18 cellular contexts compared by ENCODE assay signal in genomic region chr15:64143276-64143675, GRCh38. TPM values are rescaled to one million over a fixed set of nuclear protein-coding genes. Genes with fewer than 3 reads are reported as not detected.
"Had no signal": no experiment of that assay in that cellular context is flagged by ENCODE, and none has a peak within 500 bp of the region (broad histone marks: within the 10 kb centered on the region; RNA-seq: fewer than 3 reads in every experiment).

No MANE protein-coding gene starts in this region.

- H3K4me3 ChIP-seq: breast epithelium, esophagus squamous epithelium, lung, mucosa of descending colon, smooth muscle cell, upper lobe of left lung had no signal

- H3K27me3 Mint-ChIP-seq: activated naive CD8-positive, alpha-beta T cell; naive thymus-derived CD8-positive, alpha-beta T cell had no signal

- H3K9me3 Mint-ChIP-seq: naive thymus-derived CD8-positive, alpha-beta T cell had no signal

- H3K4me1 ChIP-seq: breast epithelium, upper lobe of left lung had no signal

- H3K4me2 ChIP-seq: smooth muscle cell had no signal

- H3K27me3 ChIP-seq: breast epithelium, esophagus squamous epithelium, upper lobe of left lung had no signal

- DNase-seq: activated CD4-positive, alpha-beta T cell treated with anti-CD3 and anti-CD28 coated beads for 48 hours; activated effector memory CD4-positive, alpha-beta T cell treated with Interleukin-2 at 50 U/mL for 16 hours; activated T-cell treated with anti-CD3 and anti-CD28 coated beads for 4 hours; aorta; esophagus squamous epithelium; foreskin fibroblast; left colon; mucosa of descending colon; naive thymus-derived CD8-positive, alpha-beta T cell; posterior cingulate gyrus; right cardiac atrium; T-helper 1 cell; upper lobe of left lung had no signal

- H3K36me3 ChIP-seq: breast epithelium had no signal

- H3K36me3 Mint-ChIP-seq: activated naive CD8-positive, alpha-beta T cell had no signal

- ATAC-seq: left colon; mucosa of descending colon; naive thymus-derived CD8-positive, alpha-beta T cell; right cardiac atrium had no signal

- H3K27ac Mint-ChIP-seq: activated naive CD8-positive, alpha-beta T cell had no signal

- H3K4me3 Mint-ChIP-seq: activated naive CD8-positive, alpha-beta T cell; naive thymus-derived CD8-positive, alpha-beta T cell had no signal

- H3K27ac ChIP-seq: breast epithelium, esophagus squamous epithelium, upper lobe of left lung, VCaP had no signal

RNA-seq across cellular contexts. Expression of gene SNX22, which starts 8.3 kb away (rescaled TPM):
- total RNA-seq: smooth muscle cell had no signal
